ENCODE assay signal across 8 cellular contexts in genomic region chr12:88299567-88300101, GRCh38.
DNase-seq lines count a peak whose midpoint lies in the region; ATAC-seq, FAIRE-seq and TF ChIP-seq lines count a peak whose summit lies in the region.

No MANE protein-coding gene starts in this region.

- peak; percentile 99 for DNase-seq in HCEC 1CT
- peak; percentile 97 for DNase-seq in M059J (ENCODE audit: low read depth)
- DNase-seq in K562 (ENCODE audit: extremely low read depth in 1 of 4, low spot score in 3 of 4): peak; percentile 8 to 54 (median 12)
- peak; percentile 50 for DNase-seq in stimulated activated CD4-positive, alpha-beta T cell treated with anti-CD3 and anti-CD28 coated beads, Interleukin-4, amount 100 ng/mL, for 24 hours
- no peak for DNase-seq in tibial artery
- no peak for DNase-seq in OCI-M2 (lab: John Stamatoyannopoulos, UW; ENCODE audit: unreplicated experiment)
- DNase-seq in NCI-H2029 treated with DMSO at 0.1 percent for 48 hours (lab: John Stamatoyannopoulos, UW): no peak

- peak overlapping the region; percentile 56 for H2AFZ ChIP-seq in K562 (ENCODE audit: low read depth, low read length)

- no TSS peak for BruUV-seq in K562 (replicated peaks; lab: Mats Ljungman, UMichigan)

- TF ChIP-seq EP300 in K562 (IDR thresholded peaks at IDR 0.05; ENCODE audit: low read length): peak; percentile 18; the same call in 1 of the 2 replicates

- WGBS in K562 (ENCODE audit: insufficient coverage, low coverage, missing lambda C conversion rate): 0% methylated on average over 4 of the region's 4 CpGs

- no peak for TF ChIP-seq RAD21 in K562 (CRISPR knock-in tag; conservative IDR thresholded peaks at IDR 0.05 in 1 of 2, IDR thresholded peaks at IDR 0.05 in 1 of 2)

- in situ Hi-C loops in K562 (cut with MboI): no loop called here

- H3K4me3 ChIP-seq in K562: no peak overlapping the region
- no peak overlapping the region for H3K4me3 ChIP-seq in tibial artery

- no peak overlapping the region; the same call in 1 of the 2 replicates for H3K4me2 ChIP-seq in K562 (ENCODE audit: insufficient read depth, low read length)

- TF ChIP-seq CTCF in K562 (IDR thresholded peaks at IDR 0.05 in 2 of 3, conservative IDR thresholded peaks at IDR 0.05 in 1 of 3; ENCODE audit: insufficient read depth in 2 of 3, low read depth in 1 of 3, low read length in 3 of 3) (no peak), tibial artery (IDR thresholded peaks at IDR 0.05) (no peak)

- TF ChIP-seq POLR2A in K562 (conservative IDR thresholded peaks at IDR 0.05): no peak

- no peaks in the 10 kb centered on the region for H3K36me3 ChIP-seq in K562 (ENCODE audit: control insufficient read depth, insufficient read depth, low read length)
- no peaks in the 10 kb centered on the region for H3K36me3 ChIP-seq in tibial artery

- no peaks in the 10 kb centered on the region for H3K79me2 ChIP-seq in K562 (ENCODE audit: control insufficient read depth, insufficient read depth, low read length)

- CTCF ChIA-PET in K562 (lab: Yijun Ruan, JAX; ENCODE audit: low intra/inter-chr PET ratio): no interaction called here

- POLR2A ChIA-PET in K562 (lab: Yijun Ruan, JAX): no interaction called here

- intact Hi-C loops in K562 (cut with micrococcal nuclease) (no loop called here), tibial artery (cut with DNase I; ENCODE audit: low total_unique reads) (no loop called here)

- no peak for FAIRE-seq in K562 (lab: Jason Lieb, UNC)

- H3K9me3 ChIP-seq in K562 (replicated peaks; ENCODE audit: control insufficient read depth, insufficient read depth, low read depth, low read length): no peaks in the 10 kb centered on the region
- H3K9me3 ChIP-seq in tibial artery: no peaks in the 10 kb centered on the region

- no peaks in the 10 kb centered on the region for H4K20me1 ChIP-seq in K562 (replicated peaks; ENCODE audit: control insufficient read depth, insufficient read depth, low read length)

- no peaks in the 10 kb centered on the region for H3K27me3 ChIP-seq in K562 (ENCODE audit: control insufficient read depth in 2 of 2, insufficient read depth in 2 of 2, low read length in 2 of 2)
- H3K27me3 ChIP-seq in tibial artery: no peaks in the 10 kb centered on the region

- H3K9ac ChIP-seq in K562 (ENCODE audit: insufficient read depth in 1 of 2, low read depth in 2 of 2, low read length in 2 of 2): no peak overlapping the region

- H3K4me1 ChIP-seq in K562 (replicated peaks in 1 of 2; ENCODE audit: control insufficient read depth in 2 of 2, insufficient read depth in 2 of 2, low read length in 2 of 2) (no peaks in the 10 kb centered on the region; a peak in 1 of 5 replicates), tibial artery (peaks cover 0 to 20% (median 5%) of the 10 kb centered on the region in 4 donors)

- no peaks in the 10 kb centered on the region for H3K9me1 ChIP-seq in K562 (ENCODE audit: control insufficient read depth, insufficient read depth, low read length)

- ATAC-seq in GM18858 (IDR thresholded peaks at IDR 0.05; ENCODE audit: unreplicated experiment) (peak; percentile 91), K562 (peak; percentile 48)

- H3K27ac ChIP-seq in K562 (ENCODE audit: extremely low read depth, low read depth, low read length) (peak overlapping the region; percentile 45; the same call in 2 of the 3 replicates), tibial artery (peak overlapping the region in 1 of 2 donors; percentile 49)

TF ChIP-seq in K562, 482 proteins besides CTCF, POLR2A, EP300 and RAD21 (continues in another document):
- peak; percentile 7; the same call in 1 of the 2 replicates for TF ChIP-seq JUND (IDR thresholded peaks at IDR 0.05; ENCODE audit: borderline replicate concordance, low read depth, low read length)
- TF ChIP-seq JUND (tag; IDR thresholded peaks at IDR 0.05; ENCODE audit: borderline replicate concordance, low read depth, low read length): 0 out of 3 replicates have a peak, but pooled peaks have one; percentile 35
- TF ChIP-seq HMGN3 (IDR thresholded peaks at IDR 0.05; ENCODE audit: borderline replicate concordance, extremely low read depth, insufficient read length, low read depth, low read length): no peak
- TF ChIP-seq, protein P1, sequence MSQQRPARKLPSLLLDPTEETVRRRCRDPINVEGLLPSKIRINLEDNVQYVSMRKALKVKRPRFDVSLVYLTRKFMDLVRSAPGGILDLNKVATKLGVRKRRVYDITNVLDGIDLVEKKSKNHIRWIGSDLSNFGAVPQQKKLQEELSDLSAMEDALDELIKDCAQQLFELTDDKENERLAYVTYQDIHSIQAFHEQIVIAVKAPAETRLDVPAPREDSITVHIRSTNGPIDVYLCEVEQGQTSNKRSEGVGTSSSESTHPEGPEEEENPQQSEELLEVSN (IDR thresholded peaks at IDR 0.05; ENCODE audit: borderline replicate concordance in 1 of 2, extremely low read depth in 1 of 2, insufficient read depth in 1 of 2, insufficient read length in 1 of 2, low read depth in 1 of 2, low read length in 1 of 2, poor library complexity in 1 of 2, severe bottlenecking in 1 of 2): peak in 1 of 2 experiments; percentile 48
- TF ChIP-seq CBFB (CRISPR knock-in tag; IDR thresholded peaks at IDR 0.05): no peak
- TF ChIP-seq ARID1B (IDR thresholded peaks at IDR 0.05): peak; percentile 30
- peak; percentile 46; the same call in 1 of the 2 replicates for TF ChIP-seq BACH1 (tag; IDR thresholded peaks at IDR 0.05)
- peak; percentile 74; the same call in 1 of the 2 replicates for TF ChIP-seq DMBX1 (CRISPR knock-in tag; IDR thresholded peaks at IDR 0.05; ENCODE audit: borderline replicate concordance)
- TF ChIP-seq C11orf30 (IDR thresholded peaks at IDR 0.05; ENCODE audit: low read depth): peak; percentile 48; the same call in 1 of the 2 replicates
- 0 out of 2 replicates have a peak, but pooled peaks have one; percentile 25 for TF ChIP-seq ZNF584 (CRISPR knock-in tag; IDR thresholded peaks at IDR 0.05; ENCODE audit: low read depth)
- TF ChIP-seq, protein P2, sequence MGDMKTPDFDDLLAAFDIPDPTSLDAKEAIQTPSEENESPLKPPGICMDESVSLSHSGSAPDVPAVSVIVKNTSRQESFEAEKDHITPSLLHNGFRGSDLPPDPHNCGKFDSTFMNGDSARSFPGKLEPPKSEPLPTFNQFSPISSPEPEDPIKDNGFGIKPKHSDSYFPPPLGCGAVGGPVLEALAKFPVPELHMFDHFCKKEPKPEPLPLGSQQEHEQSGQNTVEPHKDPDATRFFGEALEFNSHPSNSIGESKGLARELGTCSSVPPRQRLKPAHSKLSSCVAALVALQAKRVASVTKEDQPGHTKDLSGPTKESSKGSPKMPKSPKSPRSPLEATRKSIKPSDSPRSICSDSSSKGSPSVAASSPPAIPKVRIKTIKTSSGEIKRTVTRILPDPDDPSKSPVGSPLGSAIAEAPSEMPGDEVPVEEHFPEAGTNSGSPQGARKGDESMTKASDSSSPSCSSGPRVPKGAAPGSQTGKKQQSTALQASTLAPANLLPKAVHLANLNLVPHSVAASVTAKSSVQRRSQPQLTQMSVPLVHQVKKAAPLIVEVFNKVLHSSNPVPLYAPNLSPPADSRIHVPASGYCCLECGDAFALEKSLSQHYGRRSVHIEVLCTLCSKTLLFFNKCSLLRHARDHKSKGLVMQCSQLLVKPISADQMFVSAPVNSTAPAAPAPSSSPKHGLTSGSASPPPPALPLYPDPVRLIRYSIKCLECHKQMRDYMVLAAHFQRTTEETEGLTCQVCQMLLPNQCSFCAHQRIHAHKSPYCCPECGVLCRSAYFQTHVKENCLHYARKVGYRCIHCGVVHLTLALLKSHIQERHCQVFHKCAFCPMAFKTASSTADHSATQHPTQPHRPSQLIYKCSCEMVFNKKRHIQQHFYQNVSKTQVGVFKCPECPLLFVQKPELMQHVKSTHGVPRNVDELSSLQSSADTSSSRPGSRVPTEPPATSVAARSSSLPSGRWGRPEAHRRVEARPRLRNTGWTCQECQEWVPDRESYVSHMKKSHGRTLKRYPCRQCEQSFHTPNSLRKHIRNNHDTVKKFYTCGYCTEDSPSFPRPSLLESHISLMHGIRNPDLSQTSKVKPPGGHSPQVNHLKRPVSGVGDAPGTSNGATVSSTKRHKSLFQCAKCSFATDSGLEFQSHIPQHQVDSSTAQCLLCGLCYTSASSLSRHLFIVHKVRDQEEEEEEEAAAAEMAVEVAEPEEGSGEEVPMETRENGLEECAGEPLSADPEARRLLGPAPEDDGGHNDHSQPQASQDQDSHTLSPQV (IDR thresholded peaks at IDR 0.05): 0 out of 2 replicates have a peak, but pooled peaks have one; percentile 41

Comparison
In these comparisons a context has a peak if more than half of its experiments do, and no peak if none do; other contexts are left out.
1. DNase-seq: peak in HCEC 1CT (single experiment), M059J (single experiment), K562 (4 of 4) and stimulated activated CD4-positive, alpha-beta T cell treated with anti-CD3 and anti-CD28 coated beads, Interleukin-4, amount 100 ng/mL, for 24 hours (single experiment); none in tibial artery (0 of 2), OCI-M2 (single experiment) and NCI-H2029 treated with DMSO at 0.1 percent for 48 hours (single experiment).